Comparison of ENCODE assay signal across 8 cellular contexts in the genomic region with DNA sequence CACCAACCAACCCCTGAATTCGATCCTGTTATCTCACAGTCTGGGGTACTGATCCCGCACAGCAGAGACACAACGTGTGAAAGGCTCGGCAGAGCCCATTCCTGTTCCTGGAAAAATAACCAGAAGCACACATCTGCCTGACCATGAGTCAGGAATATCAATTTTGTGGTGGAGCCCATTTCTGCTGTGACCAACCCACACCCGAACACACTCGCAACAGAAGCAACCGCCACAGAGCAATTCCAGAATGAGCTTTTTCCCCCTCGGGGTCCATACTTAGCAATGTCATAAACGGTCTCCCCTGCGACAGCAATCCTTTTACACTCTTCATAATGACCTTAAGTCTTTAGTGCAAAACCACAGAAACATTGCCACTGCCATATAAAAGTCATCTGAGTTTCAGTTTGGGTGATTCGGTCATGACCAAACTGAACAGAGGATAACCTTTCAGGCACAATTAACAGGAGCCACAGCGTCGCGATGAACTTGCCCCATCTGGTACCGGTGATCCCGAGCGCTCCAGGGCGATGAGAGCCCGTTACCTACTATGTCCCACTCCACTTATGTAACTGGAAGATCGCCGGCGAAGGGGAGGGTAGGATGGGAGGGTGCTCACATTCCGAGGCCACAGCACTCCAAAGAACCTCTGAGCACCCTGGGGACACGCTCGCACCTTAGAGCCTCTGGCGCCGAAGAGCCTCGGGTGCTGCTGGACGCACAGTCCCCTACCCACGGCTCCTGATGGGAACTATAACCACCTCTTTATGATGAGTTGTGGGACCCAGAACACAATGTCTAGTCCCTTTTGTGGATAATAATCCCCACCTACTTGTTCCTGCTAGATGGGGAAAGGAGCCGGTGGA. TPM values are rescaled to one million over a fixed set of nuclear protein-coding genes. Genes with fewer than 3 reads are reported as not detected.
A peak's percentile ranks its signal among the peaks of the same experiment; 100 is the strongest.
DNase-seq lines count a peak whose midpoint lies in the region; ATAC-seq and TF ChIP-seq lines count a peak whose summit lies in the region.

No MANE protein-coding gene starts in this region.

- H3K4me1 ChIP-seq in H9 (ENCODE audit: insufficient read depth, low read length) (no peaks in the 10 kb centered on the region; the same call in 1 of the 2 replicates), esophagus squamous epithelium (peaks cover 0 to 54% (median 4%) of the 10 kb centered on the region in 3 donors)

- no peak for DNase-seq in AG09309 (ENCODE audit: low read depth)
- no peak for DNase-seq in H9
- peak; percentile 34 for DNase-seq in activated CD4-positive, CD25-positive, alpha-beta regulatory T cell treated with anti-CD3 and anti-CD28 coated beads, Interleukin-2, amount 50 U/mL, for 72 hours
- DNase-seq in esophagus squamous epithelium (lab: John Stamatoyannopoulos, UW), result no peak
- DNase-seq in nephron progenitor cell, result no peak
- no peak for DNase-seq in GM19238 (ENCODE audit: insufficient read length, low spot score)

- no peak overlapping the region for H2AFZ ChIP-seq in H9 (ENCODE audit: low read length)

- no peaks in the 10 kb centered on the region for H3K79me1 ChIP-seq in H9 (ENCODE audit: insufficient read depth, low read depth, low read length, poor library complexity, severe bottlenecking)

- H3K14ac ChIP-seq in H9 (ENCODE audit: insufficient read depth, low read length), result no peak overlapping the region

- no peak overlapping the region for H4K8ac ChIP-seq in H9 (replicated peaks; ENCODE audit: insufficient read length, low read depth, low read length)

- TF ChIP-seq CTCF in AG09309 (IDR thresholded peaks at IDR 0.05; ENCODE audit: control insufficient read depth, insufficient read depth, low read depth, low read length, missing control alignments) (no peak), H9 (conservative IDR thresholded peaks at IDR 0.05) (no peak), esophagus squamous epithelium (IDR thresholded peaks at IDR 0.05) (no peak), nephron progenitor cell (IDR thresholded peaks at IDR 0.05) (no peak)

- H2BK12ac ChIP-seq in H9 (ENCODE audit: insufficient read length, low read depth, low read length), result no peak overlapping the region

- no peak overlapping the region for H2AK5ac ChIP-seq in H9 (ENCODE audit: insufficient read length, low read length)

- H3K9ac ChIP-seq in H9 (ENCODE audit: extremely low read depth, insufficient read length, low read length), result peak overlapping the region; percentile 47

- H3K23ac ChIP-seq in H9 (ENCODE audit: insufficient read length, low read depth, low read length), result no peak overlapping the region

- H4K91ac ChIP-seq in H9 (ENCODE audit: insufficient read length, low read depth, low read length), result no peak overlapping the region

- WGBS in H9 (ENCODE audit: extremely low coverage, insufficient read length, low lambda C conversion rate), result no CpG with 5 or more reads among the region's 31 CpGs
- WGBS in esophagus squamous epithelium, 2 donors, result 11 to 61% methylated on average over 8 to 19 of the region's 31 CpGs

- no peaks in the 10 kb centered on the region for H4K20me1 ChIP-seq in H9 (ENCODE audit: control insufficient read depth, insufficient read depth, insufficient read length)

- H3K18ac ChIP-seq in H9 (ENCODE audit: insufficient read length, low read depth, low read length), result no peak overlapping the region

- H3K27ac Mint-ChIP-seq in H9, result peak overlapping the region in 1 of 3 experiments; percentile 90; a peak in 2 of 7 replicates
- peak overlapping the region; percentile 68 for H3K27ac Mint-ChIP-seq in nephron progenitor cell

- no peaks in the 10 kb centered on the region for H3K36me3 ChIP-seq in esophagus squamous epithelium

- H3T11ph ChIP-seq in H9 (ENCODE audit: low read length), result no peak overlapping the region

- ATAC-seq in HG03354 (IDR thresholded peaks at IDR 0.05; ENCODE audit: poor library complexity, severe bottlenecking, unreplicated experiment), result no peak
- no peak for ATAC-seq in GM18502 (IDR thresholded peaks at IDR 0.05; ENCODE audit: poor library complexity, unreplicated experiment)

- no peak overlapping the region for H2BK5ac ChIP-seq in H9 (ENCODE audit: insufficient read length, low read length)

- peak overlapping the region; percentile 70 for H3K4me2 ChIP-seq in H9 (ENCODE audit: insufficient read depth, insufficient read length, low read length)

- H3K4ac ChIP-seq in H9 (ENCODE audit: low read depth, low read length), result no peak overlapping the region

- H4K5ac ChIP-seq in H9 (ENCODE audit: insufficient read length, low read depth, low read length), result no peak overlapping the region

- H3K27ac ChIP-seq in H9 (ENCODE audit: insufficient read length, low read depth, low read length) (no peak overlapping the region), esophagus squamous epithelium (peak overlapping the region; percentile 89 to 98 (median 97))

- no peak overlapping the region for H2BK20ac ChIP-seq in H9 (ENCODE audit: low read depth, low read length, poor library complexity, severe bottlenecking)

- no peak for TF ChIP-seq POLR2A in esophagus squamous epithelium (IDR thresholded peaks at IDR 0.05)

- peaks cover 21% of the 10 kb centered on the region for H3K79me2 ChIP-seq in H9 (ENCODE audit: insufficient read depth, low read length)

- no peaks in the 10 kb centered on the region for H3K27me3 ChIP-seq in H9 (ENCODE audit: insufficient read depth, low read length)
- no peaks in the 10 kb centered on the region for H3K27me3 ChIP-seq in esophagus squamous epithelium

- H2BK120ac ChIP-seq in H9 (ENCODE audit: low read depth, low read length, poor library complexity, severe bottlenecking), result no peak overlapping the region

- H3K4me3 Mint-ChIP-seq in H9 (peak overlapping the region; percentile 70 to 87), nephron progenitor cell (peak overlapping the region; percentile 89)

- peaks cover 2 to 5% (median 4%) of the 10 kb centered on the region in 3 experiments; a peak in 4 of 7 replicates for H3K36me3 Mint-ChIP-seq in H9 (ENCODE audit: insufficient read depth in 1 of 3, low read depth in 3 of 3)
- no peaks in the 10 kb centered on the region for H3K36me3 Mint-ChIP-seq in nephron progenitor cell (ENCODE audit: low read depth)

- H3K27me3 Mint-ChIP-seq in H9 (ENCODE audit: low read depth), result peaks cover 2% of the 10 kb centered on the region; the same call in 1 of the 2 replicates
- H3K27me3 Mint-ChIP-seq in nephron progenitor cell (ENCODE audit: low read depth, poor library complexity), result peaks cover 12% of the 10 kb centered on the region

- peaks cover 11% of the 10 kb centered on the region for H3K23me2 ChIP-seq in H9 (ENCODE audit: insufficient read length, low read depth, low read length, poor library complexity, severe bottlenecking)

- H3K9me3 Mint-ChIP-seq in H9 (peaks cover 68 to 73% of the 10 kb centered on the region in 2 experiments), nephron progenitor cell (peaks cover 61% of the 10 kb centered on the region)

- H3K9me3 ChIP-seq in H9 (ENCODE audit: control insufficient read depth, low read depth, low read length) (peaks cover 37% of the 10 kb centered on the region), esophagus squamous epithelium (no peaks in the 10 kb centered on the region)

- H2BK15ac ChIP-seq in H9 (ENCODE audit: low read depth, low read length), result no peak overlapping the region

- intact Hi-C loops in esophagus squamous epithelium (cut with DNase I), result no loop called here

- H3K4me3 ChIP-seq in AG09309 (ENCODE audit: control insufficient read depth, low read depth, low read length), result peak overlapping the region; percentile 50
- peak overlapping the region; percentile 49 to 88 (median 82) for H3K4me3 ChIP-seq in esophagus squamous epithelium

- H3K56ac ChIP-seq in H9 (ENCODE audit: insufficient read length, low read depth, low read length), result no peak overlapping the region

- H3K4me1 Mint-ChIP-seq in H9, result peaks cover 48% of the 10 kb centered on the region in 2 experiments
- peaks cover 53% of the 10 kb centered on the region for H3K4me1 Mint-ChIP-seq in nephron progenitor cell

RNA-seq across cellular contexts. Expression of gene MECP2, which starts 1.1 kb away (rescaled TPM):
- total RNA-seq in H9 (2021) (30.4 and 32.2 TPM in 2 replicates), esophagus squamous epithelium (10 to 100 TPM; 17.7 to 38.7 (median 25.4) TPM)

RNA-seq across cellular contexts. Expression of gene OPN1LW, which starts 47.7 kb away (rescaled TPM):
- total RNA-seq in H9 (2021) (not detected in 2 replicates), esophagus squamous epithelium (not detected)
